ENCODE assay signal across 21 cellular contexts in genomic region chr9:96476591-96476990, GRCh38. TPM values are rescaled to one million over a fixed set of nuclear protein-coding genes. Genes with fewer than 3 reads are reported as not detected.
DNase-seq lines count a peak whose midpoint lies in the region; ATAC-seq and TF ChIP-seq lines count a peak whose summit lies in the region.
"Had no signal": no experiment of that assay in that cellular context is flagged by ENCODE, and none has a peak within 500 bp of the region (broad histone marks: within the 10 kb centered on the region; RNA-seq: fewer than 3 reads in every experiment).

No MANE protein-coding gene starts in this region.

- H3K36me3 Mint-ChIP-seq in activated CD4-positive, alpha-beta T cell treated with anti-CD3 and anti-CD28 coated beads for 36 hours (ENCODE audit: low read depth) = peaks cover 11% of the 10 kb centered on the region
- H3K36me3 Mint-ChIP-seq in nephron progenitor cell (ENCODE audit: low read depth) = peaks cover 18% of the 10 kb centered on the region

- H3K9me3 ChIP-seq in IMR-90 (ENCODE audit: control insufficient read depth, insufficient read depth, low read length) = no peaks in the 10 kb centered on the region
- H3K9me3 ChIP-seq: BLaER1 treated with 17β-estradiol and CSF1 and Interleukin-3, amounts not matched to agents 10 nM and 100 nM; tibial artery had no signal

- in situ Hi-C loops in IMR-90 (cut with MboI; ENCODE audit: low sequenced_read_pairs) = no loop called here

- no peak overlapping the region for H2AFZ ChIP-seq in IMR-90 (replicated peaks; ENCODE audit: low read length, poor library complexity)
- H2AFZ ChIP-seq: PC-9 had no signal

- H3K4me3 Mint-ChIP-seq in activated CD4-positive, alpha-beta T cell treated with anti-CD3 and anti-CD28 coated beads for 36 hours = no peak overlapping the region
- H3K4me3 Mint-ChIP-seq in nephron progenitor cell = no peak overlapping the region
- H3K4me3 Mint-ChIP-seq: memory B cell; naive thymus-derived CD8-positive, alpha-beta T cell; stimulated activated memory B cell treated with anti-CD40 and anti-IgM and Interleukin-4, amounts not matched to agents 10 μg/mL and 1 μg/mL and 100 μg/mL, for 72 hours had no signal

- CTCF ChIA-PET in activated CD4-positive, alpha-beta T cell treated with anti-CD3 and anti-CD28 coated beads for 36 hours (lab: Charles Lee) = interaction anchor here (0.9 kb wide), 2 partner anchors 17 to 144 kb away, joined by 3 read pairs; no protein-coding TSS in a partner anchor
- CTCF ChIA-PET in IMR-90 (lab: Yijun Ruan, JAX) = no interaction called here

- H2AK9ac ChIP-seq in IMR-90 (replicated peaks; ENCODE audit: low read depth, low read length, poor library complexity) = no peak overlapping the region

- no peak overlapping the region for H3K27ac Mint-ChIP-seq in activated CD4-positive, alpha-beta T cell treated with anti-CD3 and anti-CD28 coated beads for 36 hours
- no peak overlapping the region for H3K27ac Mint-ChIP-seq in nephron progenitor cell
- H3K27ac Mint-ChIP-seq: memory B cell; stimulated activated memory B cell treated with anti-CD40 and anti-IgM and Interleukin-4, amounts not matched to agents 10 μg/mL and 1 μg/mL and 100 μg/mL, for 72 hours had no signal

- no peak overlapping the region for H2AK5ac ChIP-seq in IMR-90 (ENCODE audit: low read depth, low read length)

- no peak for TF ChIP-seq RAD21 in IMR-90 (IDR thresholded peaks at IDR 0.05; ENCODE audit: low read length)

- H3K9me3 Mint-ChIP-seq in activated CD4-positive, alpha-beta T cell treated with anti-CD3 and anti-CD28 coated beads for 36 hours (ENCODE audit: low read depth) = no peaks in the 10 kb centered on the region
- H3K9me3 Mint-ChIP-seq in nephron progenitor cell = no peaks in the 10 kb centered on the region
- H3K9me3 Mint-ChIP-seq: memory B cell; naive thymus-derived CD8-positive, alpha-beta T cell; stimulated activated memory B cell treated with anti-CD40 and anti-IgM and Interleukin-4, amounts not matched to agents 10 μg/mL and 1 μg/mL and 100 μg/mL, for 72 hours had no signal

- no peak overlapping the region; the same call in 1 of the 2 replicates for H3K14ac ChIP-seq in IMR-90 (replicated peaks; ENCODE audit: low read depth, low read length)

- no CpG with 5 or more reads among the region's 5 CpGs for WGBS in IMR-90 (ENCODE audit: extremely low coverage in 2 of 2, insufficient read length in 1 of 2), 2 experiments

- no peak overlapping the region for H2BK120ac ChIP-seq in IMR-90 (ENCODE audit: low read depth, low read length)

- peaks cover 3% of the 10 kb centered on the region for H3K4me1 ChIP-seq in IMR-90 (ENCODE audit: control insufficient read depth, insufficient read depth, low read length)

- no peak overlapping the region for H3K56ac ChIP-seq in IMR-90 (ENCODE audit: extremely low read depth, insufficient read depth, low read length)

- no peaks in the 10 kb centered on the region for H3K27me3 ChIP-seq in IMR-90 (ENCODE audit: control insufficient read depth, insufficient read depth, low read length)
- H3K27me3 ChIP-seq: BLaER1 treated with 17β-estradiol and CSF1 and Interleukin-3, amounts not matched to agents 10 nM and 100 nM; tibial artery had no signal

- H3K4ac ChIP-seq in IMR-90 (ENCODE audit: low read depth, low read length) = no peak overlapping the region

- H3K4me1 Mint-ChIP-seq in activated CD4-positive, alpha-beta T cell treated with anti-CD3 and anti-CD28 coated beads for 36 hours = peaks cover 23% of the 10 kb centered on the region
- H3K4me1 Mint-ChIP-seq in nephron progenitor cell = no peaks in the 10 kb centered on the region

- no TSS peak for BruUV-seq in IMR-90 (replicated peaks; lab: Mats Ljungman, UMichigan)

- peaks cover 0 to 23% of the 10 kb centered on the region in 2 experiments; a peak in 2 of 4 replicates for H3K79me1 ChIP-seq in IMR-90 (ENCODE audit: low read depth in 1 of 2, low read length in 2 of 2)

- intact Hi-C loops in activated CD4-positive, alpha-beta T cell treated with anti-CD3 and anti-CD28 coated beads for 36 hours (cut with DNase I, micrococcal nuclease) = loop anchor here (5.0 kb wide), 2 partner anchors 76 to 459 kb away; no protein-coding TSS in a partner anchor
- intact Hi-C loops in IMR-90 (cut with micrococcal nuclease) (no loop called here), left ventricle myocardium superior (cut with micrococcal nuclease) (no loop called here)

- no peak overlapping the region for H4K5ac ChIP-seq in IMR-90 (ENCODE audit: low read depth, low read length)

- no peak for TF ChIP-seq POLR2A in IMR-90 (IDR thresholded peaks at IDR 0.05; ENCODE audit: low read depth, low read length)

- no peak overlapping the region for H3K4me2 ChIP-seq in IMR-90 (ENCODE audit: low read depth, low read length)
- H3K4me2 ChIP-seq: BLaER1 treated with 17β-estradiol and CSF1 and Interleukin-3, amounts not matched to agents 10 nM and 100 nM; PC-9 had no signal

- POLR2A ChIA-PET in activated CD4-positive, alpha-beta T cell treated with anti-CD3 and anti-CD28 coated beads for 36 hours (lab: Charles Lee) = no interaction called here
- POLR2A ChIA-PET in IMR-90 (lab: Charles Lee; ENCODE audit: unreplicated experiment) = interaction anchor here (1.1 kb wide), 1 partner anchor 142 kb away, joined by 3 read pairs; no protein-coding TSS in a partner anchor

- peaks cover 5% of the 10 kb centered on the region; the same call in 1 of the 2 replicates for H3K9me1 ChIP-seq in IMR-90 (ENCODE audit: insufficient read depth, low read length)

- H3K36me3 ChIP-seq in IMR-90 (ENCODE audit: control insufficient read depth, insufficient read depth, low read length) = peaks cover 20% of the 10 kb centered on the region

- H4K20me1 ChIP-seq in IMR-90 (ENCODE audit: insufficient read depth, low read length) = no peaks in the 10 kb centered on the region; the same call in 1 of the 2 replicates
- H4K20me1 ChIP-seq: BLaER1 treated with 17β-estradiol and CSF1 and Interleukin-3, amounts not matched to agents 10 nM and 100 nM had no signal

- H3K27ac ChIP-seq in IMR-90 (ENCODE audit: insufficient read depth, low read length) = no peak overlapping the region
- H3K27ac ChIP-seq: 22Rv1; BLaER1 treated with 17β-estradiol and CSF1 and Interleukin-3, amounts not matched to agents 10 nM and 100 nM; PC-9; tibial artery had no signal

- H4K91ac ChIP-seq in IMR-90 (ENCODE audit: insufficient read depth, low read depth, low read length) = no peak overlapping the region

- dilution Hi-C loops in IMR-90 (cut with HindIII; ENCODE audit: low sequenced_read_pairs, unreplicated experiment) = no loop called here

- no peak overlapping the region for H3K4me3 ChIP-seq in IMR-90 (ENCODE audit: insufficient read depth, low read depth, low read length)
- H3K4me3 ChIP-seq: BLaER1 treated with 17β-estradiol and CSF1 and Interleukin-3, amounts not matched to agents 10 nM and 100 nM; PC-9; tibial artery had no signal

- no peak overlapping the region for H3K23ac ChIP-seq in IMR-90 (ENCODE audit: low read depth, low read length)

- no peak overlapping the region for H4K8ac ChIP-seq in IMR-90 (ENCODE audit: low read depth in 2 of 2, low read length in 2 of 2)

- no peak overlapping the region for H2BK20ac ChIP-seq in IMR-90 (ENCODE audit: low read depth, low read length)

- ATAC-seq in activated CD4-positive, alpha-beta T cell treated with anti-CD3 and anti-CD28 coated beads for 36 hours = peak; percentile 55
- ATAC-seq in IMR-90 (ENCODE audit: low read depth) (peak; percentile 53; the same call in 1 of the 2 replicates), left ventricle myocardium superior (peak; percentile 95)
- ATAC-seq: naive thymus-derived CD8-positive, alpha-beta T cell; stimulated activated memory B cell treated with anti-CD40 and anti-IgM and Interleukin-4, amounts not matched to agents 10 μg/mL and 1 μg/mL and 100 μg/mL, for 72 hours had no signal

- TF ChIP-seq CTCF in IMR-90 (conservative IDR thresholded peaks at IDR 0.05; ENCODE audit: low read depth, low read length) (no peak), nephron progenitor cell (IDR thresholded peaks at IDR 0.05) (no peak)

- no peak overlapping the region for H2BK15ac ChIP-seq in IMR-90 (ENCODE audit: low read depth, low read length)

- H3K18ac ChIP-seq in IMR-90 (ENCODE audit: low read depth, low read length) = no peak overlapping the region

- H2BK5ac ChIP-seq in IMR-90 (ENCODE audit: low read depth, low read length, poor library complexity, severe bottlenecking) = no peak overlapping the region

- no peaks in the 10 kb centered on the region for H3K27me3 Mint-ChIP-seq in activated CD4-positive, alpha-beta T cell treated with anti-CD3 and anti-CD28 coated beads for 36 hours
- no peaks in the 10 kb centered on the region for H3K27me3 Mint-ChIP-seq in nephron progenitor cell (ENCODE audit: low read depth, poor library complexity)
- H3K27me3 Mint-ChIP-seq: memory B cell; naive thymus-derived CD8-positive, alpha-beta T cell; stimulated activated memory B cell treated with anti-CD40 and anti-IgM and Interleukin-4, amounts not matched to agents 10 μg/mL and 1 μg/mL and 100 μg/mL, for 72 hours had no signal

- DNase-seq in activated CD4-positive, alpha-beta T cell treated with anti-CD3 and anti-CD28 coated beads for 36 hours = no peak
- DNase-seq in activated CD4-positive, alpha-beta T cell treated with anti-CD3 and anti-CD28 coated beads for 1 hour = no peak
- peak; percentile 75 for DNase-seq in IMR-90
- DNase-seq in dermis blood vessel endothelial cell = peak; percentile 58
- DNase-seq in left ventricle myocardium superior = no peak
- DNase-seq in nephron progenitor cell = no peak
- no peak for DNase-seq in mesenteric fat pad (ENCODE audit: low spot score)
- DNase-seq in medulla oblongata (ENCODE audit: extremely low spot score) = no peak
- DNase-seq: amniotic stem cell; DMS53; Kasumi-1; naive thymus-derived CD8-positive, alpha-beta T cell; NCI-H1105; NCI-H2171; NCI-H748 treated with DMSO at 0.1 percent for 48 hours; PC-9; tibial artery had no signal

- no peak overlapping the region for H3K9ac ChIP-seq in IMR-90 (ENCODE audit: low read depth, low read length)
- H3K9ac ChIP-seq: BLaER1 treated with 17β-estradiol and CSF1 and Interleukin-3, amounts not matched to agents 10 nM and 100 nM had no signal

RNA-seq across cellular contexts. Expression of gene HABP4, which starts 26.6 kb away (rescaled TPM):
- total RNA-seq in activated CD4-positive, alpha-beta T cell treated with anti-CD3 and anti-CD28 coated beads for 36 hours = 1 to 10 TPM; 5.8 to 7.3 TPM
- total RNA-seq in IMR-90 (2012; rRNA removed) = 5.2 and 10.3 TPM in 2 replicates
- polyA plus RNA-seq in IMR-90 (2012; rRNA removed) = 9.4 and 10.6 TPM in 2 replicates
- 4.1 and 5.5 TPM in 2 replicates for polyA plus RNA-seq in IMR-90 (2012; cell fraction: cytosol; rRNA removed)
- polyA plus RNA-seq in IMR-90 (2012; cell fraction: nucleus; rRNA removed; ENCODE audit: low replicate concordance) = 3.7 and 9.3 TPM in 2 replicates
- 7.3 and 9.0 TPM in 2 replicates for total RNA-seq in dermis blood vessel endothelial cell
- total RNA-seq in left ventricle myocardium superior = 22.7 TPM
- 20.7 TPM for total RNA-seq in mesenteric fat pad

RNA-seq across cellular contexts. Expression of gene ZNF367, which starts 58.4 kb away (rescaled TPM):
- total RNA-seq in activated CD4-positive, alpha-beta T cell treated with anti-CD3 and anti-CD28 coated beads for 36 hours = 10 to 100 TPM; 22.0 to 24.2 TPM
- total RNA-seq in IMR-90 (2012; rRNA removed) (2.7 and 4.7 TPM in 2 replicates), dermis blood vessel endothelial cell (8.0 and 12.8 TPM in 2 replicates), left ventricle myocardium superior (2.5 TPM), mesenteric fat pad (0.71 TPM)
- 1.0 and 1.1 TPM in 2 replicates for polyA plus RNA-seq in IMR-90 (2012; rRNA removed)
- polyA plus RNA-seq in IMR-90 (2012; cell fraction: cytosol; rRNA removed) = 0.43 and 0.64 TPM in 2 replicates
- 0.66 and 1.1 TPM in 2 replicates for polyA plus RNA-seq in IMR-90 (2012; cell fraction: nucleus; rRNA removed; ENCODE audit: low replicate concordance)

Comparison
In these comparisons a context has a peak if more than half of its experiments do, and no peak if none do; other contexts are left out.
1. DNase-seq: peak in IMR-90 (single experiment) and dermis blood vessel endothelial cell (single experiment); none in activated CD4-positive, alpha-beta T cell treated with anti-CD3 and anti-CD28 coated beads for 36 hours (single experiment), activated CD4-positive, alpha-beta T cell treated with anti-CD3 and anti-CD28 coated beads for 1 hour (single experiment), left ventricle myocardium superior (single experiment), nephron progenitor cell (single experiment), mesenteric fat pad (single experiment) and medulla oblongata (single experiment).
2. intact Hi-C loops: an anchor here in activated CD4-positive, alpha-beta T cell treated with anti-CD3 and anti-CD28 coated beads for 36 hours (5.0 kb wide); none called in IMR-90 and left ventricle myocardium superior.
3. Peak in every context shown above with its lines, with median percentiles within 50 percentile points of each other: ATAC-seq.